ENCODE assay signal across 28 cellular contexts in the genomic region with DNA sequence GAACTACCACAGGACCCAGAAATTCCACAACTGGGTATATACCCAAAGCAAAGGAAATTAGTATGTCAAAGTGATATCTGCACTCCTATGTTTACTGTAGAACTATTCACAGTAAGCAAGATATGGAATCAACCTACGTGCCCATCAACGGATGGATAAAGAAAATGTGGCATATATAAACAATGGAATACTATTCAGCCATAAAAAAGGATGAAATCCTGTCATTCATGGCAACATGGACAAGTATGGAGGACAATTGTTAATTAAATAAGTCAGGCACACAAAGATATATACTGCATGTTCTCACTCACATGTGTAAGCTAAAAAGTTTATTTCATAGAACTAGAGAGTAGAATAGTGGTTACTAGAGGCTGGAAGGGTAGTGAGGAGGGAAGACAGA.
"Had no signal": no experiment of that assay in that cellular context is flagged by ENCODE, and none has a peak within 500 bp of the region (broad histone marks: within the 10 kb centered on the region; RNA-seq: fewer than 3 reads in every experiment).

No MANE protein-coding gene starts in this region.

- H3K27ac ChIP-seq: colonic mucosa, coronary artery, dorsolateral prefrontal cortex, epithelial cell of prostate, esophagus muscularis mucosa, esophagus squamous epithelium, foreskin keratinocyte, gastrocnemius medialis, gastroesophageal sphincter, heart left ventricle, heart right ventricle had no signal

- DNase-seq: colonic mucosa; cortex of kidney; dermis blood vessel endothelial cell; dorsolateral prefrontal cortex; effector CD4-positive, alpha-beta T cell; effector CD8-positive, alpha-beta T cell; effector memory CD4-positive, alpha-beta T cell; effector memory CD8-positive, alpha-beta T cell; endodermal cell; erythroblast; esophagus squamous epithelium; foreskin fibroblast; foreskin keratinocyte; foreskin melanocyte; gastrocnemius medialis; glutamatergic neuron; head of caudate nucleus; heart left ventricle; heart right ventricle had no signal

- H3K27me3 ChIP-seq: colonic mucosa, dorsolateral prefrontal cortex, esophagus muscularis mucosa, esophagus squamous epithelium, foreskin keratinocyte, gastrocnemius medialis, gastroesophageal sphincter, heart left ventricle, heart right ventricle had no signal

- H3K9me3 ChIP-seq: colonic mucosa, gastrocnemius medialis had no signal

- ATAC-seq: effector memory CD8-positive, alpha-beta T cell; esophagus mucosa; foreskin keratinocyte; gastrocnemius medialis; gastroesophageal sphincter; heart left ventricle; heart right ventricle had no signal

- FAIRE-seq: colon, endometrium, endothelial cell of umbilical vein, frontal cortex had no signal

- H3K4me3 ChIP-seq: colonic mucosa, coronary artery, dorsolateral prefrontal cortex, esophagus muscularis mucosa, esophagus squamous epithelium, gastrocnemius medialis, gastroesophageal sphincter, heart left ventricle, heart right ventricle had no signal

- H3K36me3 ChIP-seq: colonic mucosa had no signal

- H3K4me1 ChIP-seq: colonic mucosa, esophagus muscularis mucosa, esophagus squamous epithelium, foreskin keratinocyte, gastrocnemius medialis, gastroesophageal sphincter, heart left ventricle, heart right ventricle had no signal
